In the genomic region with DNA sequence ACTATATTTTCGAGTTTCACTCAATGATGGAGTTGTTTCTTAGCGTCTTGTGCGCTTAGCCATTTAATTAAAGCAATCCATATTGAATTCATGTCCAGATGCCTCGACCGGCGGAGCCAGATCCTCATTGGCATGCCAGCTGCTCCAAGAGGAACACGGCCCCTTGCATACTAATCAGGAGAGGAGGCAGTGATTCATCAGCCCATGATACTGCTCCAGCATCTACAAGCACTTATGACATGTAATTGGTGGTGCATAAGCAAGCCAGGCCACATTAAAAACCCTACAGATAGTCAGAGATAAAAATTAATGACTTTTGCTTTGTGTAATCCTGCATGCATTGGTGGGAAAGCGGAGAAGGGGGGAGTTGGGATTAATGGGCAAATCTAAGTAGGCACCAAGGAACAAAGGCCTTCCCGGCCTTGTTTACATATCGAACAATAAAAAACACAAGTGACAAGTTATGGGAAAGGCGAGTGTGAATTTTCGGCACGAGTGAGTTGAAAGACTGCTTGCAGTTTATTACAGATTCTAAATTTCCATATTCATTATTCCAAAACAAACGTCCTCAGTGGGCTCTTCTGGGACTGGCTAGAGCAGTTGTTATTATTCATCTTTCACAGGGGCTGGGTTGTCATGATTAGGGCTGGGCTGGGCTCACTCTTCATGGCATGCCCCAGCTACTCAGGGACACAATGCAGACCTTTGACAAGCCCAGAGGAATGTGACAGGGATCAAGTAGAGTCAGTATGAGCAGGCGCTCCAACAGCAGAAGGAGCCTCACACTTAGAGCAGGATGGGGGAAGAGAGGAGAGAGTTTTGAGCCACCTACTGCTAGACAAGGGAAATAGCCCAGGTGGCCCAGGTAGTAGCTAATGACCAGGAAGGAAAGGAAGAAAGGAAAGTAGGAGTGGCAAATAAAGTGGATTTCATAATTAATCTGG, we compare ENCODE assay signal across 16 cellular contexts.
DNase-seq lines count a peak whose midpoint lies in the region; ATAC-seq and TF ChIP-seq lines count a peak whose summit lies in the region.
"Had no signal": no experiment of that assay in that cellular context is flagged by ENCODE, and none has a peak within 500 bp of the region (broad histone marks: within the 10 kb centered on the region; RNA-seq: fewer than 3 reads in every experiment).

No MANE protein-coding gene starts in this region.

- H3K4me3 Mint-ChIP-seq in Caco-2 (ENCODE audit: unreplicated experiment), result no peak overlapping the region
- H3K4me3 Mint-ChIP-seq in activated T-cell treated with anti-CD3 and anti-CD28 coated beads, Interleukin-2, amount 50 U/mL, for 72 hours, result no peak overlapping the region
- H3K4me3 Mint-ChIP-seq: activated naive CD8-positive, alpha-beta T cell treated with anti-CD3 and anti-CD28 coated beads, Interleukin-2, amount 10 ng/mL, durations not matched to agents 7 days and 5 days had no signal

- H3K9ac ChIP-seq in colonic mucosa (ENCODE audit: low read depth in 2 of 2, low read length in 2 of 2), result no peak overlapping the region

- no peaks in the 10 kb centered on the region for H3K36me3 Mint-ChIP-seq in Caco-2 (ENCODE audit: insufficient read depth, unreplicated experiment)
- no peaks in the 10 kb centered on the region for H3K36me3 Mint-ChIP-seq in activated T-cell treated with anti-CD3 and anti-CD28 coated beads, Interleukin-2, amount 50 U/mL, for 72 hours (ENCODE audit: insufficient read depth in 2 of 2)
- H3K36me3 Mint-ChIP-seq: activated naive CD8-positive, alpha-beta T cell treated with anti-CD3 and anti-CD28 coated beads, Interleukin-2, amount 10 ng/mL, durations not matched to agents 7 days and 5 days had no signal

- H3K27ac ChIP-seq in colonic mucosa, result no peak overlapping the region
- H3K27ac ChIP-seq: Peyer's patch, prostate gland had no signal

- H3K27me3 ChIP-seq in Caco-2 (replicated peaks; ENCODE audit: control insufficient read depth, insufficient read depth, low read length) (no peaks in the 10 kb centered on the region), colonic mucosa (no peaks in the 10 kb centered on the region)
- H3K27me3 ChIP-seq: Peyer's patch had no signal

- POLR2A ChIA-PET in Caco-2 (lab: Charles Lee), result interaction anchor here (0.6 kb wide), 1 partner anchor 265 kb away, joined by 3 read pairs; no protein-coding TSS in a partner anchor

- CTCF ChIA-PET in Caco-2 (lab: Charles Lee), result interaction anchor here (0.5 to 1.2 kb wide), 4 partner anchors 153 to 1261 kb away, joined by 3 to 5 read pairs (median 4); no protein-coding TSS in a partner anchor

- DNase-seq in Caco-2 (peak; percentile 43 to 64), NCI-H1105 (lab: John Stamatoyannopoulos, UW) (peak; percentile 29), colonic mucosa (peak; percentile 22), midbrain (lab: John Stamatoyannopoulos, UW) (peak; percentile 69), left lobe of liver (ENCODE audit: low spot score) (no peak), HK-2 (ENCODE audit: unreplicated experiment) (no peak)
- DNase-seq in activated T-cell treated with anti-CD3 and anti-CD28 coated beads, Interleukin-2, amount 50 U/mL, for 72 hours, result no peak
- DNase-seq: activated naive CD8-positive, alpha-beta T cell treated with anti-CD3 and anti-CD28 coated beads, Interleukin-2, amount 10 ng/mL, durations not matched to agents 7 days and 5 days; dermis blood vessel endothelial cell; foreskin melanocyte; NCI-H1930; stimulated activated CD4-positive, alpha-beta T cell treated with anti-CD3 and anti-CD28 coated beads, Interleukin-4, amount 100 ng/mL, for 1 hour; stimulated activated naive CD4-positive, alpha-beta T cell had no signal

- TF ChIP-seq CTCF in Caco-2 (IDR thresholded peaks at IDR 0.05; ENCODE audit: insufficient read depth in 1 of 2, low read depth in 1 of 2, low read length in 1 of 2, severe bottlenecking in 1 of 2, unreplicated experiment in 1 of 2) (peak; percentile 30 to 48), colonic mucosa (IDR thresholded peaks at IDR 0.05) (no peak)

- H3K27ac Mint-ChIP-seq in Caco-2 (ENCODE audit: unreplicated experiment), result no peak overlapping the region
- no peak overlapping the region for H3K27ac Mint-ChIP-seq in activated T-cell treated with anti-CD3 and anti-CD28 coated beads, Interleukin-2, amount 50 U/mL, for 72 hours
- H3K27ac Mint-ChIP-seq: activated naive CD8-positive, alpha-beta T cell treated with anti-CD3 and anti-CD28 coated beads, Interleukin-2, amount 10 ng/mL, durations not matched to agents 7 days and 5 days had no signal

- H3K4me1 ChIP-seq in Caco-2, result peaks cover 16% of the 10 kb centered on the region
- H3K4me1 ChIP-seq in colonic mucosa, result no peaks in the 10 kb centered on the region
- H3K4me1 ChIP-seq: Peyer's patch, prostate gland had no signal

- H3K4me3 ChIP-seq in Caco-2 (ENCODE audit: low read depth, low read length) (no peak overlapping the region), colonic mucosa (no peak overlapping the region)
- H3K4me3 ChIP-seq: Peyer's patch, prostate gland had no signal

- ATAC-seq in left lobe of liver, result no peak
- no peak for ATAC-seq in activated T-cell treated with anti-CD3 and anti-CD28 coated beads, Interleukin-2, amount 50 U/mL, for 72 hours (replicated peaks in 1 of 2)
- no peak for ATAC-seq in HG03439 (IDR thresholded peaks at IDR 0.05; ENCODE audit: unreplicated experiment)

- H3K4me1 Mint-ChIP-seq in Caco-2 (ENCODE audit: low read depth, unreplicated experiment), result no peaks in the 10 kb centered on the region
- no peaks in the 10 kb centered on the region for H3K4me1 Mint-ChIP-seq in activated T-cell treated with anti-CD3 and anti-CD28 coated beads, Interleukin-2, amount 50 U/mL, for 72 hours (ENCODE audit: low read depth)
- H3K4me1 Mint-ChIP-seq: activated naive CD8-positive, alpha-beta T cell treated with anti-CD3 and anti-CD28 coated beads, Interleukin-2, amount 10 ng/mL, durations not matched to agents 7 days and 5 days had no signal

- intact Hi-C loops in Caco-2 (cut with micrococcal nuclease; ENCODE audit: unreplicated experiment) (no loop called here), colonic mucosa (cut with DNase I) (no loop called here)

- H3K36me3 ChIP-seq in Caco-2 (ENCODE audit: control insufficient read depth, insufficient read depth, low read length), result no peaks in the 10 kb centered on the region
- no peaks in the 10 kb centered on the region for H3K36me3 ChIP-seq in colonic mucosa
- H3K36me3 ChIP-seq: Peyer's patch, prostate gland had no signal

- H3K27me3 Mint-ChIP-seq in Caco-2 (ENCODE audit: insufficient read depth, unreplicated experiment), result no peaks in the 10 kb centered on the region
- H3K27me3 Mint-ChIP-seq in activated T-cell treated with anti-CD3 and anti-CD28 coated beads, Interleukin-2, amount 50 U/mL, for 72 hours (ENCODE audit: low read depth), result no peaks in the 10 kb centered on the region
- H3K27me3 Mint-ChIP-seq: activated naive CD8-positive, alpha-beta T cell treated with anti-CD3 and anti-CD28 coated beads, Interleukin-2, amount 10 ng/mL, durations not matched to agents 7 days and 5 days had no signal

- H3K9me3 Mint-ChIP-seq in Caco-2 (ENCODE audit: unreplicated experiment), result no peaks in the 10 kb centered on the region
- no peaks in the 10 kb centered on the region for H3K9me3 Mint-ChIP-seq in activated T-cell treated with anti-CD3 and anti-CD28 coated beads, Interleukin-2, amount 50 U/mL, for 72 hours

- no TSS peak for BruUV-seq in Caco-2 (replicated peaks; lab: Mats Ljungman, UMichigan)

- no peaks in the 10 kb centered on the region; the same call in 1 of the 2 replicates for H3K9me3 ChIP-seq in Caco-2
- no peaks in the 10 kb centered on the region for H3K9me3 ChIP-seq in colonic mucosa
- H3K9me3 ChIP-seq: Peyer's patch, prostate gland had no signal

Comparison
In these comparisons a context has a peak if more than half of its experiments do, and no peak if none do; other contexts are left out.
1. DNase-seq: peak in Caco-2 (2 of 2), NCI-H1105 (single experiment), colonic mucosa (single experiment) and midbrain (single experiment); none in left lobe of liver (single experiment), activated T-cell treated with anti-CD3 and anti-CD28 coated beads, Interleukin-2, amount 50 U/mL, for 72 hours (0 of 2) and HK-2 (single experiment).